ENCODE assay signal across 32 cellular contexts in the genomic region with DNA sequence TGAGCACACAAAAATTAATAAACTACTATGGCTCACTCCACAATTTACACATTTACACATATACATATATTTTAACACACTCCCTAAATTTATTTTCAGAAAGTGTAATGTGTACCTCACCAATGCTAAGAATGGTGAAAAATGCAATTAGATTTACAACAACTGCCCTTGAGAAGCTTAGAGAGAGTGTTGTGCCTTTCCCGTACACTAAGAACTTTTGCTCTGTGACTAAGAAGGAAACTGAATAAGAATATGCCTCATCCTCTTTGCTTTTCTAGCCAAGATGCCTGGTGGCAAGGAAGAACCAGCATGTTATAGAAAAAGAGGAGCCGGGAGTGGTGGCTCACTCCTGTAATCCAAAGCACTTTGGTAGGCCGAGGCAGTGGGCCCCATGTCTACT.
"Had no signal": no experiment of that assay in that cellular context is flagged by ENCODE, and none has a peak within 500 bp of the region (broad histone marks: within the 10 kb centered on the region; RNA-seq: fewer than 3 reads in every experiment).

No MANE protein-coding gene starts in this region.

- H3K27me3 ChIP-seq: adrenal gland, body of pancreas, cardiac muscle cell, colonic mucosa, neutrophil, ovary, right lobe of liver, testis, transverse colon had no signal

- H3K27ac ChIP-seq: adrenal gland, body of pancreas, cardiac muscle cell, colonic mucosa, dorsolateral prefrontal cortex, neutrophil, ovary, right lobe of liver, testis, transverse colon had no signal

- H3K27ac Mint-ChIP-seq: activated CD4-positive, alpha-beta memory T cell treated with anti-CD3 and anti-CD28 coated beads for 36 hours; activated naive CD8-positive, alpha-beta T cell; activated T-helper 2 cell treated with anti-CD3 and anti-CD28 coated beads, Interferon-gamma antibody, Interleukin-2, Interleukin-4, amounts not matched to agents 10 μg/mL and 5 μg/mL and 100 μg/mL, durations not matched to agents 14 hours and 24 hours and 36 hours; nephron; progenitor cell of endocrine pancreas had no signal

- H3K36me3 Mint-ChIP-seq: activated CD4-positive, alpha-beta memory T cell treated with anti-CD3 and anti-CD28 coated beads for 36 hours; activated naive CD8-positive, alpha-beta T cell had no signal

- H3K4me3 ChIP-seq: adrenal gland, body of pancreas, cardiac muscle cell, colonic mucosa, dorsolateral prefrontal cortex, ovary, right lobe of liver, testis, transverse colon had no signal

- H3K4me3 Mint-ChIP-seq: activated CD4-positive, alpha-beta memory T cell treated with anti-CD3 and anti-CD28 coated beads for 36 hours; activated naive CD8-positive, alpha-beta T cell; nephron had no signal

- H3K9me3 ChIP-seq: adrenal gland, body of pancreas, colonic mucosa, neutrophil, ovary, right lobe of liver, testis, transverse colon had no signal

- ATAC-seq: body of pancreas; esophagus mucosa; left ventricle myocardium superior; right lobe of liver; stimulated activated naive CD8-positive, alpha-beta T cell treated with anti-CD3 and anti-CD28 coated beads, Interleukin-15, Interleukin-2, amounts not matched to agents 100 U/mL and 50 U/mL, for 24 hours had no signal

- H3K9me3 Mint-ChIP-seq: activated CD4-positive, alpha-beta memory T cell treated with anti-CD3 and anti-CD28 coated beads for 36 hours; activated T-helper 2 cell treated with anti-CD3 and anti-CD28 coated beads, Interferon-gamma antibody, Interleukin-2, Interleukin-4, amounts not matched to agents 10 μg/mL and 5 μg/mL and 100 μg/mL, durations not matched to agents 14 hours and 24 hours and 36 hours; nephron had no signal

- H3K36me3 ChIP-seq: adrenal gland, cardiac muscle cell, colonic mucosa, neutrophil, ovary, right lobe of liver, transverse colon had no signal

- H3K27me3 Mint-ChIP-seq: activated CD4-positive, alpha-beta memory T cell treated with anti-CD3 and anti-CD28 coated beads for 36 hours; activated naive CD8-positive, alpha-beta T cell; progenitor cell of endocrine pancreas had no signal

- FAIRE-seq: frontal cortex, TTC549, urothelium cell line had no signal

- DNase-seq: activated CD4-positive, alpha-beta memory T cell treated with anti-CD3 and anti-CD28 coated beads for 36 hours; activated CD4-positive, alpha-beta T cell treated with anti-CD3 and anti-CD28 coated beads for 48 hours; activated CD8-positive, alpha-beta memory T cell treated with anti-CD3 and anti-CD28 coated beads, Interleukin-2, amount 50 U/mL, for 4 hours; activated naive CD4-positive, alpha-beta T cell; activated T-cell treated with anti-CD3 and anti-CD28 coated beads, Interleukin-2, amount 50 U/mL, for 1 hour; adrenal gland; aorta; body of pancreas; cerebellar nuclear complex; colonic mucosa; dorsolateral prefrontal cortex; effector memory CD4-positive, alpha-beta T cell; islet precursor cell; left ventricle myocardium superior; ovary; right lobe of liver; stimulated activated CD4-positive, alpha-beta T cell treated with anti-CD3 and anti-CD28 coated beads, Interleukin-2, amount 100 ng/mL, for 48 hours; stimulated activated naive CD8-positive, alpha-beta T cell treated with anti-CD3 and anti-CD28 coated beads, Interleukin-15, Interleukin-2, amounts not matched to agents 100 U/mL and 50 U/mL, for 24 hours; T-helper 1 cell; T-helper 9 cell; testis; transverse colon had no signal

- H3K4me1 ChIP-seq: adrenal gland, body of pancreas, colonic mucosa, right lobe of liver, testis, transverse colon had no signal
